ENCODE assay signal across 2 cellular contexts in the genomic region with DNA sequence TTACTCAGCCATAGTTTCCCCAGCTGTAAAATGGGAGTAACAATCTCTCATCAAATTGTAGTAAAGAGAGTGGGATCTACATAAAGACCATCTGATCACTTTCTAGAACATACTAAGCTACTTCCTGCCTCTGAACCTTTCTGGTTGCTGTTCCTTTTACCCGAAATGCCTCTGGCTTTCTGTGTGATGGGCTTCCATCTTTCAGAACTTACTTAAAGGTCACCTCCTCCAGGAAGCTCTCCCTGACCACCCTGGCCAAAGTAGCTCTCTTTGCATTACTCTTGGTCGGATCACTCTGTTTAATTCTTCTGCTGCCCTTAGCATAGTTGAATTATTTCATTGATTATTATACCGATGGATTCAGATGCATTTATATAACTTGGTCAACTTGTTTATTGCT.
TF ChIP-seq lines count a peak whose summit lies in the region.

No MANE protein-coding gene starts in this region.

TF ChIP-seq in A549, 52 proteins besides CTCF, POLR2A, EP300 and RAD21:
- TF ChIP-seq PHF8 (IDR thresholded peaks at IDR 0.05; ENCODE audit: borderline replicate concordance, low read depth) (no peak), PBX3 (IDR thresholded peaks at IDR 0.05) (no peak), ZFP36 (IDR thresholded peaks at IDR 0.05; ENCODE audit: borderline replicate concordance, partially characterized antibody) (peak; percentile 51)

TF ChIP-seq in K562, 482 proteins besides CTCF, POLR2A, EP300 and RAD21:
- 0 out of 2 replicates have a peak, but pooled peaks have one; percentile 13 for TF ChIP-seq ZNF436 (CRISPR knock-in tag; IDR thresholded peaks at IDR 0.05)
- TF ChIP-seq, protein P1, sequence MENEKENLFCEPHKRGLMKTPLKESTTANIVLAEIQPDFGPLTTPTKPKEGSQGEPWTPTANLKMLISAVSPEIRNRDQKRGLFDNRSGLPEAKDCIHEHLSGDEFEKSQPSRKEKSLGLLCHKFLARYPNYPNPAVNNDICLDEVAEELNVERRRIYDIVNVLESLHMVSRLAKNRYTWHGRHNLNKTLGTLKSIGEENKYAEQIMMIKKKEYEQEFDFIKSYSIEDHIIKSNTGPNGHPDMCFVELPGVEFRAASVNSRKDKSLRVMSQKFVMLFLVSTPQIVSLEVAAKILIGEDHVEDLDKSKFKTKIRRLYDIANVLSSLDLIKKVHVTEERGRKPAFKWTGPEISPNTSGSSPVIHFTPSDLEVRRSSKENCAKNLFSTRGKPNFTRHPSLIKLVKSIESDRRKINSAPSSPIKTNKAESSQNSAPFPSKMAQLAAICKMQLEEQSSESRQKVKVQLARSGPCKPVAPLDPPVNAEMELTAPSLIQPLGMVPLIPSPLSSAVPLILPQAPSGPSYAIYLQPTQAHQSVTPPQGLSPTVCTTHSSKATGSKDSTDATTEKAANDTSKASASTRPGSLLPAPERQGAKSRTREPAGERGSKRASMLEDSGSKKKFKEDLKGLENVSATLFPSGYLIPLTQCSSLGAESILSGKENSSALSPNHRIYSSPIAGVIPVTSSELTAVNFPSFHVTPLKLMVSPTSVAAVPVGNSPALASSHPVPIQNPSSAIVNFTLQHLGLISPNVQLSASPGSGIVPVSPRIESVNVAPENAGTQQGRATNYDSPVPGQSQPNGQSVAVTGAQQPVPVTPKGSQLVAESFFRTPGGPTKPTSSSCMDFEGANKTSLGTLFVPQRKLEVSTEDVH (IDR thresholded peaks at IDR 0.05; ENCODE audit: low read depth, partially characterized antibody) = no peak
- TF ChIP-seq RBM25 (IDR thresholded peaks at IDR 0.05; ENCODE audit: low read depth, low read length, severe bottlenecking) = peak; percentile 70
- TF ChIP-seq ZFP36 (IDR thresholded peaks at IDR 0.05; ENCODE audit: low read depth, low read length, partially characterized antibody) = peak; percentile 88
- no peak for TF ChIP-seq MAFF (IDR thresholded peaks at IDR 0.05; ENCODE audit: low read length)
